ENCODE assay signal across 1 cellular context in genomic region chr2:47512581-47513083, GRCh38.
TF ChIP-seq lines count a peak whose summit lies in the region.

No MANE protein-coding gene starts in this region.

TF ChIP-seq in K562, 482 proteins besides CTCF, POLR2A, EP300 and RAD21 (continued from another document):
- TF ChIP-seq, protein P1, sequence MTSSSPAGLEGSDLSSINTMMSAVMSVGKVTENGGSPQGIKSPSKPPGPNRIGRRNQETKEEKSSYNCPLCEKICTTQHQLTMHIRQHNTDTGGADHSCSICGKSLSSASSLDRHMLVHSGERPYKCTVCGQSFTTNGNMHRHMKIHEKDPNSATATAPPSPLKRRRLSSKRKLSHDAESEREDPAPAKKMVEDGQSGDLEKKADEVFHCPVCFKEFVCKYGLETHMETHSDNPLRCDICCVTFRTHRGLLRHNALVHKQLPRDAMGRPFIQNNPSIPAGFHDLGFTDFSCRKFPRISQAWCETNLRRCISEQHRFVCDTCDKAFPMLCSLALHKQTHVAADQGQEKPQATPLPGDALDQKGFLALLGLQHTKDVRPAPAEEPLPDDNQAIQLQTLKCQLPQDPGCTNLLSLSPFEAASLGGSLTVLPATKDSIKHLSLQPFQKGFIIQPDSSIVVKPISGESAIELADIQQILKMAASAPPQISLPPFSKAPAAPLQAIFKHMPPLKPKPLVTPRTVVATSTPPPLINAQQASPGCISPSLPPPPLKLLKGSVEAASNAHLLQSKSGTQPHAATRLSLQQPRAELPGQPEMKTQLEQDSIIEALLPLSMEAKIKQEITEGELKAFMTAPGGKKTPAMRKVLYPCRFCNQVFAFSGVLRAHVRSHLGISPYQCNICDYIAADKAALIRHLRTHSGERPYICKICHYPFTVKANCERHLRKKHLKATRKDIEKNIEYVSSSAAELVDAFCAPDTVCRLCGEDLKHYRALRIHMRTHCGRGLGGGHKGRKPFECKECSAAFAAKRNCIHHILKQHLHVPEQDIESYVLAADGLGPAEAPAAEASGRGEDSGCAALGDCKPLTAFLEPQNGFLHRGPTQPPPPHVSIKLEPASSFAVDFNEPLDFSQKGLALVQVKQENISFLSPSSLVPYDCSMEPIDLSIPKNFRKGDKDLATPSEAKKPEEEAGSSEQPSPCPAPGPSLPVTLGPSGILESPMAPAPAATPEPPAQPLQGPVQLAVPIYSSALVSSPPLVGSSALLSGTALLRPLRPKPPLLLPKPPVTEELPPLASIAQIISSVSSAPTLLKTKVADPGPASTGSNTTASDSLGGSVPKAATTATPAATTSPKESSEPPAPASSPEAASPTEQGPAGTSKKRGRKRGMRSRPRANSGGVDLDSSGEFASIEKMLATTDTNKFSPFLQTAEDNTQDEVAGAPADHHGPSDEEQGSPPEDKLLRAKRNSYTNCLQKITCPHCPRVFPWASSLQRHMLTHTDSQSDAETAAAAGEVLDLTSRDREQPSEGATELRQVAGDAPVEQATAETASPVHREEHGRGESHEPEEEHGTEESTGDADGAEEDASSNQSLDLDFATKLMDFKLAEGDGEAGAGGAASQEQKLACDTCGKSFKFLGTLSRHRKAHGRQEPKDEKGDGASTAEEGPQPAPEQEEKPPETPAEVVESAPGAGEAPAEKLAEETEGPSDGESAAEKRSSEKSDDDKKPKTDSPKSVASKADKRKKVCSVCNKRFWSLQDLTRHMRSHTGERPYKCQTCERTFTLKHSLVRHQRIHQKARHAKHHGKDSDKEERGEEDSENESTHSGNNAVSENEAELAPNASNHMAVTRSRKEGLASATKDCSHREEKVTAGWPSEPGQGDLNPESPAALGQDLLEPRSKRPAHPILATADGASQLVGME (CRISPR knock-in tag; IDR thresholded peaks at IDR 0.05), result no peak
- TF ChIP-seq CXXC5 (CRISPR knock-in tag; IDR thresholded peaks at IDR 0.05), result peak; percentile 27
- no peak for TF ChIP-seq TFAM (CRISPR knock-in tag; conservative IDR thresholded peaks at IDR 0.05)
- TF ChIP-seq SIX5 (IDR thresholded peaks at IDR 0.05; ENCODE audit: borderline replicate concordance in 1 of 2, insufficient read depth in 1 of 2, low read depth in 1 of 2, low read length in 2 of 2), result peak; percentile 52 to 60; a peak in 2 of 4 replicates
- no peak for TF ChIP-seq ZNF133 (CRISPR knock-in tag; IDR thresholded peaks at IDR 0.05)
- no peak for TF ChIP-seq BRD4 (IDR thresholded peaks at IDR 0.05)
- TF ChIP-seq ZNF263 (CRISPR knock-in tag; IDR thresholded peaks at IDR 0.05; ENCODE audit: borderline replicate concordance), result no peak
- no peak for TF ChIP-seq ZNF274 (IDR thresholded peaks at IDR 0.05; ENCODE audit: borderline replicate concordance, low read depth, low read length)
- TF ChIP-seq ZNF217 (CRISPR knock-in tag; IDR thresholded peaks at IDR 0.05), result no peak
- TF ChIP-seq BDP1 (IDR thresholded peaks at IDR 0.05; ENCODE audit: insufficient read depth, insufficient read length), result no peak
- TF ChIP-seq, protein P2, sequence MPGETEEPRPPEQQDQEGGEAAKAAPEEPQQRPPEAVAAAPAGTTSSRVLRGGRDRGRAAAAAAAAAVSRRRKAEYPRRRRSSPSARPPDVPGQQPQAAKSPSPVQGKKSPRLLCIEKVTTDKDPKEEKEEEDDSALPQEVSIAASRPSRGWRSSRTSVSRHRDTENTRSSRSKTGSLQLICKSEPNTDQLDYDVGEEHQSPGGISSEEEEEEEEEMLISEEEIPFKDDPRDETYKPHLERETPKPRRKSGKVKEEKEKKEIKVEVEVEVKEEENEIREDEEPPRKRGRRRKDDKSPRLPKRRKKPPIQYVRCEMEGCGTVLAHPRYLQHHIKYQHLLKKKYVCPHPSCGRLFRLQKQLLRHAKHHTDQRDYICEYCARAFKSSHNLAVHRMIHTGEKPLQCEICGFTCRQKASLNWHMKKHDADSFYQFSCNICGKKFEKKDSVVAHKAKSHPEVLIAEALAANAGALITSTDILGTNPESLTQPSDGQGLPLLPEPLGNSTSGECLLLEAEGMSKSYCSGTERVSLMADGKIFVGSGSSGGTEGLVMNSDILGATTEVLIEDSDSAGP (CRISPR knock-in tag; IDR thresholded peaks at IDR 0.05), result no peak
- TF ChIP-seq ZNF224 (CRISPR knock-in tag; IDR thresholded peaks at IDR 0.05), result no peak
- no peak for TF ChIP-seq ZBTB49 (CRISPR knock-in tag; IDR thresholded peaks at IDR 0.05; ENCODE audit: borderline replicate concordance)
- no peak for TF ChIP-seq GTF2E2 (tag; IDR thresholded peaks at IDR 0.05)
- no peak for TF ChIP-seq ZNF57 (CRISPR knock-in tag; IDR thresholded peaks at IDR 0.05)
- TF ChIP-seq PKNOX1 (IDR thresholded peaks at IDR 0.05), result 0 out of 2 replicates have a peak, but pooled peaks have one; percentile 26
- no peak for TF ChIP-seq XRCC4 (IDR thresholded peaks at IDR 0.05; ENCODE audit: extremely low read depth, insufficient read depth, insufficient read length)
- TF ChIP-seq ZNF324 (CRISPR knock-in tag; IDR thresholded peaks at IDR 0.05), result 0 out of 2 replicates have a peak, but pooled peaks have one; percentile 12
- no peak for TF ChIP-seq POLR2AphosphoS5 (IDR thresholded peaks at IDR 0.05; ENCODE audit: control insufficient read depth, insufficient read depth, low read depth, low read length)
- peak; percentile 21; the same call in 1 of the 2 replicates for TF ChIP-seq FOSL1 (tag; conservative IDR thresholded peaks at IDR 0.05)
- TF ChIP-seq, protein P3, sequence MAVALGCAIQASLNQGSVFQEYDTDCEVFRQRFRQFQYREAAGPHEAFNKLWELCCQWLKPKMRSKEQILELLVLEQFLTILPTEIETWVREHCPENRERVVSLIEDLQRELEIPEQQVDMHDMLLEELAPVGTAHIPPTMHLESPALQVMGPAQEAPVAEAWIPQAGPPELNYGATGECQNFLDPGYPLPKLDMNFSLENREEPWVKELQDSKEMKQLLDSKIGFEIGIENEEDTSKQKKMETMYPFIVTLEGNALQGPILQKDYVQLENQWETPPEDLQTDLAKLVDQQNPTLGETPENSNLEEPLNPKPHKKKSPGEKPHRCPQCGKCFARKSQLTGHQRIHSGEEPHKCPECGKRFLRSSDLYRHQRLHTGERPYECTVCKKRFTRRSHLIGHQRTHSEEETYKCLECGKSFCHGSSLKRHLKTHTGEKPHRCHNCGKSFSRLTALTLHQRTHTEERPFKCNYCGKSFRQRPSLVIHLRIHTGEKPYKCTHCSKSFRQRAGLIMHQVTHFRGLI (CRISPR knock-in tag; IDR thresholded peaks at IDR 0.05), result 0 out of 2 replicates have a peak, but pooled peaks have one; percentile 10
- no peak for TF ChIP-seq MLLT1 (IDR thresholded peaks at IDR 0.05)
- TF ChIP-seq CTBP1 (IDR thresholded peaks at IDR 0.05; ENCODE audit: borderline replicate concordance), result 0 out of 2 replicates have a peak, but pooled peaks have one; percentile 26
- TF ChIP-seq FOXJ2 (tag; IDR thresholded peaks at IDR 0.05), result no peak
- TF ChIP-seq ETV5 (CRISPR knock-in tag; IDR thresholded peaks at IDR 0.05; ENCODE audit: low read depth), result no peak
- TF ChIP-seq, protein P4, sequence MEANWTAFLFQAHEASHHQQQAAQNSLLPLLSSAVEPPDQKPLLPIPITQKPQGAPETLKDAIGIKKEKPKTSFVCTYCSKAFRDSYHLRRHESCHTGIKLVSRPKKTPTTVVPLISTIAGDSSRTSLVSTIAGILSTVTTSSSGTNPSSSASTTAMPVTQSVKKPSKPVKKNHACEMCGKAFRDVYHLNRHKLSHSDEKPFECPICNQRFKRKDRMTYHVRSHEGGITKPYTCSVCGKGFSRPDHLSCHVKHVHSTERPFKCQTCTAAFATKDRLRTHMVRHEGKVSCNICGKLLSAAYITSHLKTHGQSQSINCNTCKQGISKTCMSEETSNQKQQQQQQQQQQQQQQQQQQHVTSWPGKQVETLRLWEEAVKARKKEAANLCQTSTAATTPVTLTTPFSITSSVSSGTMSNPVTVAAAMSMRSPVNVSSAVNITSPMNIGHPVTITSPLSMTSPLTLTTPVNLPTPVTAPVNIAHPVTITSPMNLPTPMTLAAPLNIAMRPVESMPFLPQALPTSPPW (CRISPR knock-in tag; IDR thresholded peaks at IDR 0.05), result peak; percentile 64
- TF ChIP-seq ZNF551 (CRISPR knock-in tag; IDR thresholded peaks at IDR 0.05), result no peak
- peak; percentile 75 for TF ChIP-seq ETV1 (tag; conservative IDR thresholded peaks at IDR 0.05; ENCODE audit: low read depth)
- peak; percentile 70; the same call in 1 of the 2 replicates for TF ChIP-seq GABPB1 (CRISPR knock-in tag; IDR thresholded peaks at IDR 0.05)
- TF ChIP-seq, protein P5, sequence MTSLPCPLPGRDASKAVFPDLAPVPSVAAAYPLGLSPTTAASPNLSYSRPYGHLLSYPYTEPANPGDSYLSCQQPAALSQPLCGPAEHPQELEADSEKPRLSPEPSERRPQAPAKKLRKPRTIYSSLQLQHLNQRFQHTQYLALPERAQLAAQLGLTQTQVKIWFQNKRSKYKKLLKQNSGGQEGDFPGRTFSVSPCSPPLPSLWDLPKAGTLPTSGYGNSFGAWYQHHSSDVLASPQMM (CRISPR knock-in tag; IDR thresholded peaks at IDR 0.05), result no peak
- TF ChIP-seq, protein P6, sequence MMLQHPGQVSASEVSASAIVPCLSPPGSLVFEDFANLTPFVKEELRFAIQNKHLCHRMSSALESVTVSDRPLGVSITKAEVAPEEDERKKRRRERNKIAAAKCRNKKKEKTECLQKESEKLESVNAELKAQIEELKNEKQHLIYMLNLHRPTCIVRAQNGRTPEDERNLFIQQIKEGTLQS (IDR thresholded peaks at IDR 0.05), result no peak
- TF ChIP-seq, protein P6 (CRISPR knock-in tag; conservative IDR thresholded peaks at IDR 0.05), result no peak
- TF ChIP-seq ZNF121 (CRISPR knock-in tag; conservative IDR thresholded peaks at IDR 0.05), result no peak
- TF ChIP-seq EP400 (IDR thresholded peaks at IDR 0.05), result no peak
- TF ChIP-seq ZNF766 (CRISPR knock-in tag; conservative IDR thresholded peaks at IDR 0.05), result no peak; the same call in 1 of the 2 replicates
